ENCODE assay signal across 9 cellular contexts in genomic region chr3:5250467-5251195, GRCh38.
DNase-seq lines count a peak whose midpoint lies in the region; ATAC-seq and TF ChIP-seq lines count a peak whose summit lies in the region.
"Had no signal": no experiment of that assay in that cellular context is flagged by ENCODE, and none has a peak within 500 bp of the region (broad histone marks: within the 10 kb centered on the region; RNA-seq: fewer than 3 reads in every experiment).

No MANE protein-coding gene starts in this region.

- peaks cover 0 to under 1% (median 0%) of the 10 kb centered on the region in 8 donors for H3K9me3 Mint-ChIP-seq in CD4-positive, alpha-beta memory T cell

- H3K36me3 Mint-ChIP-seq in CD4-positive, alpha-beta memory T cell: no peaks in the 10 kb centered on the region

- H3K4me3 ChIP-seq in LNCaP clone FGC (ENCODE audit: low read depth, low read length) (peak overlapping the region; percentile 32), cardiac fibroblast (replicated peaks in 1 of 2; ENCODE audit: low read depth in 2 of 2, low read length in 2 of 2) (peak overlapping the region; percentile 27 to 41), muscle layer of duodenum (ENCODE audit: low read depth in 1 of 2, low read length in 2 of 2) (peak overlapping the region; percentile 24 to 52)
- H3K4me3 ChIP-seq in CD4-positive, alpha-beta memory T cell (ENCODE audit: low read length in 2 of 2): no peak overlapping the region

- no peak overlapping the region for H3K27ac ChIP-seq in muscle layer of duodenum (ENCODE audit: low read length)
- H3K27ac ChIP-seq in CD4-positive, alpha-beta memory T cell (ENCODE audit: low read depth, low read length): no peak overlapping the region

- no peaks in the 10 kb centered on the region for H3K27me3 ChIP-seq in muscle layer of duodenum (ENCODE audit: low read depth, low read length)
- no peaks in the 10 kb centered on the region for H3K27me3 ChIP-seq in CD4-positive, alpha-beta memory T cell (ENCODE audit: insufficient read depth, low read length)

- POLR2A ChIA-PET in CD4-positive, alpha-beta memory T cell (lab: Charles Lee; ENCODE audit: partially characterized antibody): no interaction called here

- no peaks in the 10 kb centered on the region for H3K4me1 ChIP-seq in muscle layer of duodenum (ENCODE audit: control insufficient read depth in 1 of 2, insufficient read depth in 2 of 2, low read length in 2 of 2)
- H3K4me1 ChIP-seq in CD4-positive, alpha-beta memory T cell (ENCODE audit: insufficient read depth, low read length): no peaks in the 10 kb centered on the region

- peaks cover 0 to 8% (median 0%) of the 10 kb centered on the region in 4 donors for H3K4me1 Mint-ChIP-seq in CD4-positive, alpha-beta memory T cell

- TF ChIP-seq CTCF in LNCaP clone FGC (IDR thresholded peaks at IDR 0.05; ENCODE audit: control insufficient read depth, extremely low read depth, insufficient read depth): no peak
- TF ChIP-seq CTCF in cardiac fibroblast (IDR thresholded peaks at IDR 0.05; ENCODE audit: low read depth, low read length): no peak

- H3K36me3 ChIP-seq in muscle layer of duodenum (ENCODE audit: control insufficient read depth in 1 of 2, insufficient read depth in 2 of 2, low read length in 2 of 2): no peaks in the 10 kb centered on the region
- H3K36me3 ChIP-seq in CD4-positive, alpha-beta memory T cell (ENCODE audit: insufficient read depth, low read length): no peaks in the 10 kb centered on the region

- intact Hi-C loops in CD4-positive, alpha-beta memory T cell (cut with micrococcal nuclease): no loop called here

- no peak overlapping the region for H3K27ac Mint-ChIP-seq in CD4-positive, alpha-beta memory T cell

- CTCF ChIA-PET in CD4-positive, alpha-beta memory T cell (lab: Charles Lee; ENCODE audit: partially characterized antibody): no interaction called here

- DNase-seq in AG08395 (ENCODE audit: low spot score) (peak; percentile 31), LNCaP clone FGC (ENCODE audit: low read depth) (no peak), cardiac fibroblast (ENCODE audit: low read depth in 2 of 2) (peak in 1 of 2 donors; percentile 28), NCI-H2171 treated with DMSO at 0.1 percent for 48 hours (lab: John Stamatoyannopoulos, UW) (no peak)
- no peak for DNase-seq in CD4-positive, alpha-beta memory T cell
- DNase-seq: DMS 273 treated with DMSO at 0.1 percent for 48 hours had no signal

- no peaks in the 10 kb centered on the region for H3K27me3 Mint-ChIP-seq in CD4-positive, alpha-beta memory T cell

- no peaks in the 10 kb centered on the region for H3K9me3 ChIP-seq in muscle layer of duodenum (ENCODE audit: control insufficient read depth in 1 of 2, low read length in 2 of 2)
- H3K9me3 ChIP-seq in CD4-positive, alpha-beta memory T cell (ENCODE audit: control insufficient read depth in 1 of 2, low read length in 2 of 2): no peaks in the 10 kb centered on the region

- no peak overlapping the region for H3K4me3 Mint-ChIP-seq in CD4-positive, alpha-beta memory T cell

- ATAC-seq in HG03039 (IDR thresholded peaks at IDR 0.05; ENCODE audit: unreplicated experiment) (no peak), HG03439 (IDR thresholded peaks at IDR 0.05; ENCODE audit: unreplicated experiment) (no peak)

Comparison
In these comparisons a context has a peak if more than half of its experiments do, and no peak if none do; other contexts are left out.
1. H3K4me3 ChIP-seq: peak in LNCaP clone FGC (single experiment), cardiac fibroblast (2 of 2) and muscle layer of duodenum (2 of 2); none in CD4-positive, alpha-beta memory T cell (0 of 2).